7 cellular contexts compared by ENCODE assay signal in the genomic region with DNA sequence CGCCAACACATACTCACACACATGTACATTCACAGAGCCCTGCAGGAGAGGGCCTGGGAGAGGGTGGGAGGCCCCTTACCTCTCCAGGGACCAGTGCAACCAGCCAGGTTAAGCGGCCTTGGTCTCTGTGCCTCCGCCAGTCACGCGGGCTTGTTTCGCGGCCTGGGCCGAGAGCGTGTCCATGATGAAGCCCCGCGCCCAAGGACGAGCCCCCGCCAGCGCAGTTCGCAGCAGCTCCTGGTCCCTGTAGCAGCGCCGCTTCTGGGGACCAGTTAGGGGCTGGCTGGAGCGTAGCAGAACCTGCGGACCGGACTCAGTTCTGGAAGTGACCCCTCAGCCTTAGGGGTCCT. TPM values are rescaled to one million over a fixed set of nuclear protein-coding genes. Genes with fewer than 3 reads are reported as not detected.
DNase-seq lines count a peak whose midpoint lies in the region; ATAC-seq and TF ChIP-seq lines count a peak whose summit lies in the region.

No MANE protein-coding gene starts in this region.

- in situ Hi-C loops in GM13977 (cut with MboI; ENCODE audit: low pct_unique_long_range_greater_than_20kb, low sequenced_read_pairs, unreplicated experiment): no loop called here

- DNase-seq in T-cell: no peak
- peak in 1 of 5 donors; percentile 28 for DNase-seq in heart left ventricle
- DNase-seq in midbrain (lab: John Stamatoyannopoulos, UW): no peak
- DNase-seq in GM13977 (ENCODE audit: low spot score): no peak

- intact Hi-C loops in heart left ventricle (cut with DNase I): loop anchor here in 6 of 10 donors (5.0 to 10.0 kb wide), 3 partner anchors 53 to 78 kb away; partner anchors contain the start of gene HDAC1 (in 2 of the 6)

- TF ChIP-seq POLR2A in heart left ventricle (IDR thresholded peaks at IDR 0.05): no peak

- TF ChIP-seq CTCF in HEK293 (tag by site-specific recombination; IDR thresholded peaks at IDR 0.05) (no peak), heart left ventricle (IDR thresholded peaks at IDR 0.05) (no peak), GM13977 (IDR thresholded peaks at IDR 0.05; ENCODE audit: extremely low read depth, insufficient read depth, missing control alignments) (no peak)

- CTCF ChIA-PET in HEK293 (lab: Yijun Ruan, JAX): interaction anchor here (0.6 to 5.9 kb wide), 4 partner anchors 8 to 236 kb away, joined by 3 to 33 read pairs (median 6); partner anchors contain the start of gene FAM167B
- CTCF ChIA-PET in T-cell (lab: Charles Lee): interaction anchor here (0.5 to 2.2 kb wide), 7 partner anchors 9 to 126 kb away, joined by 3 to 16 read pairs (median 7); partner anchors contain the start of gene HDAC1 (in 1 of the 2)

- peak overlapping the region; percentile 57 to 79 (median 70) for H3K9ac ChIP-seq in skeletal muscle tissue (ENCODE audit: low read depth in 1 of 3, low read length in 3 of 3)

- H3K27me3 ChIP-seq in heart left ventricle (no peaks in the 10 kb centered on the region), skeletal muscle tissue (ENCODE audit: control insufficient read depth in 3 of 3, insufficient read depth in 3 of 3, low read length in 3 of 3) (no peaks in the 10 kb centered on the region)

- H3K27me3 Mint-ChIP-seq in T-cell: no peaks in the 10 kb centered on the region

- H3K4me1 Mint-ChIP-seq in T-cell: peaks cover 13 to 17% (median 16%) of the 10 kb centered on the region in 3 donors

- H3K9me3 Mint-ChIP-seq in T-cell: no peaks in the 10 kb centered on the region

- H3K36me3 Mint-ChIP-seq in T-cell: no peaks in the 10 kb centered on the region

- peaks cover 0 to 1% of the 10 kb centered on the region in 2 experiments; a peak in 1 of 3 replicates for H3K36me3 ChIP-seq in HEK293 (ENCODE audit: control insufficient read depth in 2 of 2, insufficient read depth in 1 of 2, low read length in 2 of 2)
- peaks cover 0 to 9% (median 0%) of the 10 kb centered on the region in 9 donors for H3K36me3 ChIP-seq in heart left ventricle
- H3K36me3 ChIP-seq in skeletal muscle tissue (ENCODE audit: control insufficient read depth in 3 of 3, insufficient read depth in 3 of 3, low read length in 3 of 3): no peaks in the 10 kb centered on the region

- H3K4me3 Mint-ChIP-seq in T-cell: peak overlapping the region; percentile 84 to 89 (median 87)

- POLR2A ChIA-PET in HEK293 (lab: Yijun Ruan, JAX) (interaction anchor here (1.6 kb wide), 1 partner anchor 60 kb away, joined by 5 read pairs; the partner anchor contains the start of gene TXLNA), T-cell (lab: Charles Lee) (interaction anchor here (0.5 to 1.7 kb wide), 5 partner anchors 10 to 154 kb away, joined by 3 to 6 read pairs (median 4); partner anchors contain the start of genes BSDC1 (in 1 of the 2) and MARCKSL1 (in 1 of the 2))

- WGBS in heart left ventricle, 4 donors: 45 to 60% (median 50%) methylated on average over 3 to 20 of the region's 20 CpGs

- ATAC-seq in T-cell (replicated peaks in 1 of 4): no peak
- ATAC-seq in heart left ventricle: peak in 1 of 4 donors; percentile 4
- no peak for ATAC-seq in HG03565 (IDR thresholded peaks at IDR 0.05; ENCODE audit: unreplicated experiment)

- H3K4me3 ChIP-seq in HEK293 (ENCODE audit: low read depth, low read length): no peak overlapping the region
- H3K4me3 ChIP-seq in heart left ventricle: peak overlapping the region in 11 of 12 donors; percentile 63 to 85 (median 69)
- peak overlapping the region; percentile 72 to 87 (median 78) for H3K4me3 ChIP-seq in skeletal muscle tissue (ENCODE audit: low read length in 3 of 3)

- H3K4me1 ChIP-seq in HEK293 (ENCODE audit: control insufficient read depth, insufficient read depth, low read length) (no peaks in the 10 kb centered on the region), heart left ventricle (peaks cover 2 to 42% (median 19%) of the 10 kb centered on the region in 12 donors), skeletal muscle tissue (ENCODE audit: control insufficient read depth in 3 of 3, insufficient read depth in 3 of 3, low read length in 3 of 3) (peaks cover 7 to 24% (median 22%) of the 10 kb centered on the region in 3 donors)

- no peak overlapping the region for H3K27ac ChIP-seq in HEK293 (ENCODE audit: extremely low read depth, low read depth, low read length)
- H3K27ac ChIP-seq in heart left ventricle: peak overlapping the region in 11 of 12 donors; percentile 64 to 92 (median 87)
- H3K27ac ChIP-seq in skeletal muscle tissue (ENCODE audit: low read depth, low read length): peak overlapping the region; percentile 75

- H3K27ac Mint-ChIP-seq in T-cell: peak overlapping the region in 1 of 2 donors; percentile 66

- H3K9me3 ChIP-seq in HEK293 (ENCODE audit: control insufficient read depth, insufficient read depth, low read depth, low read length): no peaks in the 10 kb centered on the region
- no peaks in the 10 kb centered on the region for H3K9me3 ChIP-seq in heart left ventricle
- no peaks in the 10 kb centered on the region for H3K9me3 ChIP-seq in skeletal muscle tissue (ENCODE audit: control insufficient read depth in 3 of 3, low read length in 3 of 3)

TF ChIP-seq in HEK293, 187 proteins besides CTCF, POLR2A, EP300 and RAD21:
- peak; percentile 72; the same call in 1 of the 2 replicates for TF ChIP-seq ZBTB48 (tag by site-specific recombination; IDR thresholded peaks at IDR 0.05)
- TF ChIP-seq ZNF19 (tag by site-specific recombination; IDR thresholded peaks at IDR 0.05; ENCODE audit: low read depth): no peak

RNA-seq across cellular contexts. Expression of gene FAM167B, which starts 7.3 kb away (rescaled TPM):
- total RNA-seq in T-cell: 1 to 10 TPM in 1 of 5 donors, under 1 TPM in 4; 0.65 to 1.0 (median 0.95) TPM
- total RNA-seq in heart left ventricle: 10 to 100 TPM in 1 of 9 donors, 1 to 10 TPM in 8; 2.0 to 13.7 (median 3.8) TPM
- 10 to 100 TPM in 1 of 2 donors, 1 to 10 TPM in 1; 7.7 to 14.1 TPM for polyA plus RNA-seq in heart left ventricle
- total RNA-seq in skeletal muscle tissue: 1.6 TPM

RNA-seq across cellular contexts. Expression of gene LCK, which starts 11.3 kb away (rescaled TPM):
- 100 to 1,000 TPM; 341 to 489 (median 428) TPM for total RNA-seq in T-cell
- total RNA-seq in heart left ventricle: 1 to 10 TPM in 2 of 9 donors, under 1 TPM in 4, not detected in 3; 0.37 to 7.6 (median 0.72) TPM
- under 1 TPM; 0.34 to 0.40 TPM for polyA plus RNA-seq in heart left ventricle
- total RNA-seq in skeletal muscle tissue: 2.1 TPM

RNA-seq across cellular contexts. Expression of gene EIF3I, which starts 17.6 kb away (rescaled TPM):
- total RNA-seq in T-cell: 100 to 1,000 TPM in 2 of 5 donors, 10 to 100 TPM in 3; 94.9 to 117 (median 98.4) TPM
- total RNA-seq in heart left ventricle: 100 to 1,000 TPM in 7 of 9 donors, 10 to 100 TPM in 2; 94.8 to 191 (median 119) TPM
- 100 to 1,000 TPM; 140 to 388 TPM for polyA plus RNA-seq in heart left ventricle
- total RNA-seq in skeletal muscle tissue: 171 TPM

RNA-seq across cellular contexts. Expression of gene TMEM234, which starts 17.6 kb away (rescaled TPM):
- total RNA-seq in T-cell (10 to 100 TPM; 14.0 to 29.6 (median 26.0) TPM), heart left ventricle (10 to 100 TPM in 6 of 9 donors, 1 to 10 TPM in 3; 8.8 to 19.8 (median 10.8) TPM), skeletal muscle tissue (10.4 TPM)
- polyA plus RNA-seq in heart left ventricle: 10 to 100 TPM in 1 of 2 donors, 1 to 10 TPM in 1; 7.7 to 19.4 TPM

RNA-seq across cellular contexts. Expression of gene DCDC2B, which starts 30.9 kb away (rescaled TPM):
- total RNA-seq in T-cell (under 1 TPM in 1 of 5 donors, not detected in 4; 0.18 TPM), heart left ventricle (not detected), skeletal muscle tissue (not detected)
- not detected for polyA plus RNA-seq in heart left ventricle

Comparison
In these comparisons a context has a peak if more than half of its experiments do, and no peak if none do; other contexts are left out.
1. RNA of gene LCK, which starts 11.3 kb away (total RNA-seq): 341 to 489 TPM in T-cell; 2.1 TPM in skeletal muscle tissue (single experiment) and 0.37 to 7.6 TPM in heart left ventricle; every median in the first group is over 10 times any median in the second.